11 cellular contexts compared by ENCODE assay signal in the genomic region with DNA sequence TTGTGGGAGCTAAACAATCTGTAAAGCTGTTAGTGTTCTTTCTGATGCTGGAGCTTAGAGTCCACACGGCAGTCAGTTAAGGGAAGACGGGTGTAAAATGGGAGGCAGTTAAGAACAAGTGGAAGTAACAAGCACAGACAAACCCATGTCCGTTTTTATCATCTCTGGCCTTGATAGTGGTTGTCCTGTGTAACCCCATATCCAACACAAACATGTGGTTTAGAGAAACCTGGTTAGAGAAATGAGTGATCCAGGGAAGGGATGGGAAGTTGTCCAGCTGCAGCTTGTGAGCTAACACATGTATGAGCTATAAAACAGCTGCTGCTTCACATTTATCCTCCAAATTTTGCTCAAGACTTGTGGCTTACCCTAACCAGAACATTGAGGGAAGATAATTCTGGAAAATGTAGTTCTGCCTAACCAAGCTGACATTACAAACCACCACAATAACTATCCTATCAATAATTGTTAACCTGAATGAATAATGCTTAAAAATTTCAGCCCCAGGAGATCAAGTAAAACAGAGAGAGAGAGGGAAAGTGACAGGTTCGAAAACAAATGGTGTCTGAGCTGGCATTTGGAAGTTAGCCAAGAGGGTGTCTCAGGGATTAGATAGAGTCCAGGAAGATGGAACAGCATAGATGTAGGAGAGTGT. TPM values are rescaled to one million over a fixed set of nuclear protein-coding genes. Genes with fewer than 3 reads are reported as not detected.
DNase-seq lines count a peak whose midpoint lies in the region; ATAC-seq, FAIRE-seq and TF ChIP-seq lines count a peak whose summit lies in the region.
"Had no signal": no experiment of that assay in that cellular context is flagged by ENCODE, and none has a peak within 500 bp of the region (broad histone marks: within the 10 kb centered on the region; RNA-seq: fewer than 3 reads in every experiment).

No MANE protein-coding gene starts in this region.

- no peaks in the 10 kb centered on the region for H3K9me3 ChIP-seq in aorta (ENCODE audit: control insufficient read depth, low read length)

- peak; percentile 5 for FAIRE-seq in urothelium cell line (lab: Jason Lieb, UNC)

- WGBS in aorta, 2 donors, result 78 to 79% methylated on average over 4 of the region's 4 CpGs

- H3K36me3 ChIP-seq in aorta (ENCODE audit: control insufficient read depth in 1 of 2, insufficient read depth in 2 of 2, low read length in 1 of 2), result peaks cover 7 to 8% of the 10 kb centered on the region in 2 donors

- ATAC-seq in left ventricle myocardium superior (peak; percentile 18), Right ventricle myocardium superior (ENCODE audit: poor library complexity) (no peak), SK-N-SH treated with all-trans-retinoic acid at 6 μM for 48 hours (peak; percentile 54), aorta (ENCODE audit: low FRiP score) (no peak), GM21723 (IDR thresholded peaks at IDR 0.05; ENCODE audit: unreplicated experiment) (no peak)

- no peaks in the 10 kb centered on the region for H3K4me1 ChIP-seq in aorta (ENCODE audit: control insufficient read depth in 1 of 2, insufficient read depth in 2 of 2, low read length in 2 of 2)

- DNase-seq in left ventricle myocardium superior (no peak), Right ventricle myocardium superior (no peak), fibroblast of villous mesenchyme (ENCODE audit: low read depth) (peak; percentile 87), urothelium cell line (ENCODE audit: low spot score) (no peak), aorta (no peak)
- DNase-seq in activated CD8-positive, alpha-beta memory T cell treated with anti-CD3 and anti-CD28 coated beads for 24 hours, result no peak
- DNase-seq: central memory CD4-positive, alpha-beta T cell; stimulated activated CD4-positive, alpha-beta T cell treated with anti-CD3 and anti-CD28 coated beads, Interleukin-1b, Interleukin-23, amount 100 ng/mL, for 48 hours had no signal

- H3K27me3 ChIP-seq in aorta (ENCODE audit: control insufficient read depth in 1 of 2, insufficient read depth in 2 of 2, low read length in 1 of 2), result no peaks in the 10 kb centered on the region

- H3K27ac ChIP-seq in aorta (ENCODE audit: low read depth in 1 of 2, low read length in 2 of 2), result no peak overlapping the region

- no peak overlapping the region for H3K4me3 ChIP-seq in fibroblast of villous mesenchyme (ENCODE audit: low read depth, low read length)
- H3K4me3 ChIP-seq in aorta (ENCODE audit: low read length in 2 of 2), result no peak overlapping the region

- TF ChIP-seq CTCF in fibroblast of villous mesenchyme (IDR thresholded peaks at IDR 0.05; ENCODE audit: insufficient read depth, low read depth, low read length), result no peak

- intact Hi-C loops in left ventricle myocardium superior (cut with micrococcal nuclease), result no loop called here
- intact Hi-C loops in Right ventricle myocardium superior (cut with DNase I), result no loop called here
- intact Hi-C loops in aorta (cut with DNase I), result no loop called here

TF ChIP-seq in SK-N-SH treated with all-trans-retinoic acid at 6 μM for 48 hours, 23 proteins besides CTCF, POLR2A, EP300 and RAD21:
- no peak for TF ChIP-seq ZNF70 (CRISPR knock-in tag; IDR thresholded peaks at IDR 0.05)
- no peak for TF ChIP-seq GLIS3 (CRISPR knock-in tag; IDR thresholded peaks at IDR 0.05)
- no peak for TF ChIP-seq ZFP3 (CRISPR knock-in tag; IDR thresholded peaks at IDR 0.05)
- TF ChIP-seq, protein P1, sequence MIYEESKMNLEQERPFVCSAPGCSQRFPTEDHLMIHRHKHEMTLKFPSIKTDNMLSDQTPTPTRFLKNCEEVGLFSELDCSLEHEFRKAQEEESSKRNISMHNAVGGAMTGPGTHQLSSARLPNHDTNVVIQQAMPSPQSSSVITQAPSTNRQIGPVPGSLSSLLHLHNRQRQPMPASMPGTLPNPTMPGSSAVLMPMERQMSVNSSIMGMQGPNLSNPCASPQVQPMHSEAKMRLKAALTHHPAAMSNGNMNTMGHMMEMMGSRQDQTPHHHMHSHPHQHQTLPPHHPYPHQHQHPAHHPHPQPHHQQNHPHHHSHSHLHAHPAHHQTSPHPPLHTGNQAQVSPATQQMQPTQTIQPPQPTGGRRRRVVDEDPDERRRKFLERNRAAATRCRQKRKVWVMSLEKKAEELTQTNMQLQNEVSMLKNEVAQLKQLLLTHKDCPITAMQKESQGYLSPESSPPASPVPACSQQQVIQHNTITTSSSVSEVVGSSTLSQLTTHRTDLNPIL (CRISPR knock-in tag; IDR thresholded peaks at IDR 0.05; ENCODE audit: low read depth), result no peak
- TF ChIP-seq RARB (CRISPR knock-in tag; IDR thresholded peaks at IDR 0.05), result no peak
- TF ChIP-seq ZFP30 (CRISPR knock-in tag; IDR thresholded peaks at IDR 0.05), result no peak
- no peak for TF ChIP-seq SNAI2 (CRISPR knock-in tag; IDR thresholded peaks at IDR 0.05)
- TF ChIP-seq BACH2 (CRISPR knock-in tag; IDR thresholded peaks at IDR 0.05; ENCODE audit: borderline replicate concordance), result no peak
- TF ChIP-seq ZNF565 (CRISPR knock-in tag; conservative IDR thresholded peaks at IDR 0.05; ENCODE audit: low read depth), result no peak
- TF ChIP-seq, protein P2, sequence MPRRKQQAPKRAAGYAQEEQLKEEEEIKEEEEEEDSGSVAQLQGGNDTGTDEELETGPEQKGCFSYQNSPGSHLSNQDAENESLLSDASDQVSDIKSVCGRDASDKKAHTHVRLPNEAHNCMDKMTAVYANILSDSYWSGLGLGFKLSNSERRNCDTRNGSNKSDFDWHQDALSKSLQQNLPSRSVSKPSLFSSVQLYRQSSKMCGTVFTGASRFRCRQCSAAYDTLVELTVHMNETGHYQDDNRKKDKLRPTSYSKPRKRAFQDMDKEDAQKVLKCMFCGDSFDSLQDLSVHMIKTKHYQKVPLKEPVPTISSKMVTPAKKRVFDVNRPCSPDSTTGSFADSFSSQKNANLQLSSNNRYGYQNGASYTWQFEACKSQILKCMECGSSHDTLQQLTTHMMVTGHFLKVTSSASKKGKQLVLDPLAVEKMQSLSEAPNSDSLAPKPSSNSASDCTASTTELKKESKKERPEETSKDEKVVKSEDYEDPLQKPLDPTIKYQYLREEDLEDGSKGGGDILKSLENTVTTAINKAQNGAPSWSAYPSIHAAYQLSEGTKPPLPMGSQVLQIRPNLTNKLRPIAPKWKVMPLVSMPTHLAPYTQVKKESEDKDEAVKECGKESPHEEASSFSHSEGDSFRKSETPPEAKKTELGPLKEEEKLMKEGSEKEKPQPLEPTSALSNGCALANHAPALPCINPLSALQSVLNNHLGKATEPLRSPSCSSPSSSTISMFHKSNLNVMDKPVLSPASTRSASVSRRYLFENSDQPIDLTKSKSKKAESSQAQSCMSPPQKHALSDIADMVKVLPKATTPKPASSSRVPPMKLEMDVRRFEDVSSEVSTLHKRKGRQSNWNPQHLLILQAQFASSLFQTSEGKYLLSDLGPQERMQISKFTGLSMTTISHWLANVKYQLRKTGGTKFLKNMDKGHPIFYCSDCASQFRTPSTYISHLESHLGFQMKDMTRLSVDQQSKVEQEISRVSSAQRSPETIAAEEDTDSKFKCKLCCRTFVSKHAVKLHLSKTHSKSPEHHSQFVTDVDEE (CRISPR knock-in tag; IDR thresholded peaks at IDR 0.05), result no peak
- no peak for TF ChIP-seq TOX (CRISPR knock-in tag; IDR thresholded peaks at IDR 0.05; ENCODE audit: borderline replicate concordance)
- TF ChIP-seq ESRRG (CRISPR knock-in tag; IDR thresholded peaks at IDR 0.05), result no peak

RNA-seq across cellular contexts. Expression of a gene that starts 10.6 kb away (rescaled TPM):
- 8.0 TPM for total RNA-seq in left ventricle myocardium superior
- 5.6 TPM for total RNA-seq in Right ventricle myocardium superior
- under 0.01 TPM in 2 replicates for total RNA-seq in fibroblast of villous mesenchyme
- total RNA-seq in aorta, result 10 to 100 TPM; 19.1 to 53.6 TPM
- polyA plus RNA-seq in aorta, result 10 to 100 TPM; 20.5 to 51.5 TPM
- total RNA-seq: HT-29 had no signal

RNA-seq across cellular contexts. Expression of a gene that starts 13.9 kb away (rescaled TPM):
- total RNA-seq in left ventricle myocardium superior (714 TPM), Right ventricle myocardium superior (680 TPM), fibroblast of villous mesenchyme (261 and 286 TPM in 2 replicates), aorta (100 to 1,000 TPM; 110 TPM)
- polyA plus RNA-seq in aorta, result 100 to 1,000 TPM; 140 to 219 TPM

RNA-seq across cellular contexts. Expression of a gene that starts 14.1 kb away (rescaled TPM):
- total RNA-seq in left ventricle myocardium superior (27.3 TPM), Right ventricle myocardium superior (25.4 TPM), fibroblast of villous mesenchyme (40.9 and 59.2 TPM in 2 replicates), aorta (10 to 100 TPM; 17.1 to 17.4 TPM)
- polyA plus RNA-seq in aorta, result 10 to 100 TPM; 14.5 to 20.1 TPM

RNA-seq across cellular contexts. Expression of a gene that starts 35.6 kb away (rescaled TPM):
- total RNA-seq in left ventricle myocardium superior, result 0.17 TPM
- 0.35 TPM for total RNA-seq in Right ventricle myocardium superior
- 0.64 and 0.86 TPM in 2 replicates for total RNA-seq in fibroblast of villous mesenchyme
- total RNA-seq in aorta, result 1 to 10 TPM; 2.0 to 7.3 TPM
- polyA plus RNA-seq in aorta, result 1 to 10 TPM in 1 of 2 donors, under 1 TPM in 1; 0.25 to 3.9 TPM

RNA-seq across cellular contexts. Expression of a gene that starts 40.3 kb away (rescaled TPM):
- total RNA-seq in left ventricle myocardium superior (4.1 TPM), Right ventricle myocardium superior (3.3 TPM), fibroblast of villous mesenchyme (not detected in 2 replicates), aorta (10 to 100 TPM in 1 of 2 donors, 1 to 10 TPM in 1; 4.3 to 10.5 TPM)
- polyA plus RNA-seq in aorta, result 10 to 100 TPM in 1 of 2 donors, 1 to 10 TPM in 1; 3.4 to 13.4 TPM
- total RNA-seq: HT-29 had no signal

Comparison
In these comparisons a context has a peak if more than half of its experiments do, and no peak if none do; other contexts are left out.
1. ATAC-seq: peak in left ventricle myocardium superior (single experiment) and SK-N-SH treated with all-trans-retinoic acid at 6 μM for 48 hours (single experiment); none in Right ventricle myocardium superior (single experiment), aorta (single experiment) and GM21723 (single experiment).